In genomic region chr17:19762515-19762961, GRCh38 we compare ENCODE assay signal across 8 cellular contexts. TPM values are rescaled to one million over a fixed set of nuclear protein-coding genes. Genes with fewer than 3 reads are reported as not detected.
DNase-seq lines count a peak whose midpoint lies in the region; ATAC-seq and TF ChIP-seq lines count a peak whose summit lies in the region.

No MANE protein-coding gene starts in this region.

- no peaks in the 10 kb centered on the region for H3K9me3 Mint-ChIP-seq in activated CD8-positive, alpha-beta memory T cell treated with anti-CD3 and anti-CD28 coated beads, Interleukin-2, amount 10 ng/mL, durations not matched to agents 7 days and 5 days (ENCODE audit: low read depth)
- no peaks in the 10 kb centered on the region for H3K9me3 Mint-ChIP-seq in naive B cell
- no peaks in the 10 kb centered on the region for H3K9me3 Mint-ChIP-seq in stimulated activated memory B cell treated with anti-CD40 and anti-IgM and Interleukin-4, amounts not matched to agents 10 μg/mL and 1 μg/mL and 100 μg/mL, for 72 hours

- CTCF ChIA-PET in activated CD8-positive, alpha-beta memory T cell treated with anti-CD3 and anti-CD28 coated beads, Interleukin-2, amount 10 ng/mL, durations not matched to agents 7 days and 5 days (lab: Charles Lee), result interaction anchor here (0.5 to 3.4 kb wide), 25 partner anchors 9 to 400 kb away, joined by 3 to 25 read pairs (median 5); partner anchors contain the start of genes ALDH3A2, B9D1 and MAPK7

- TF ChIP-seq CTCF in 22Rv1 (IDR thresholded peaks at IDR 0.05) (peak; percentile 92), GM12875 (IDR thresholded peaks at IDR 0.05; ENCODE audit: borderline replicate concordance, insufficient read depth, low read depth, low read length) (peak; percentile 92), epithelial cell of esophagus (IDR thresholded peaks at IDR 0.05; ENCODE audit: insufficient read depth, low read depth, low read length, missing control alignments) (peak; percentile 69)

- H3K4me1 Mint-ChIP-seq in activated CD8-positive, alpha-beta memory T cell treated with anti-CD3 and anti-CD28 coated beads, Interleukin-2, amount 10 ng/mL, durations not matched to agents 7 days and 5 days, result peaks cover 6% of the 10 kb centered on the region
- H3K4me1 Mint-ChIP-seq in naive B cell, result peaks cover 0 to 7% (median 7%) of the 10 kb centered on the region in 3 donors
- peaks cover 18% of the 10 kb centered on the region for H3K4me1 Mint-ChIP-seq in stimulated activated memory B cell treated with anti-CD40 and anti-IgM and Interleukin-4, amounts not matched to agents 10 μg/mL and 1 μg/mL and 100 μg/mL, for 72 hours

- H3K27me3 Mint-ChIP-seq in activated CD8-positive, alpha-beta memory T cell treated with anti-CD3 and anti-CD28 coated beads, Interleukin-2, amount 10 ng/mL, durations not matched to agents 7 days and 5 days, result peaks cover 13% of the 10 kb centered on the region
- H3K27me3 Mint-ChIP-seq in naive B cell, result peaks cover 11 to 62% (median 32%) of the 10 kb centered on the region in 3 donors
- no peaks in the 10 kb centered on the region for H3K27me3 Mint-ChIP-seq in stimulated activated memory B cell treated with anti-CD40 and anti-IgM and Interleukin-4, amounts not matched to agents 10 μg/mL and 1 μg/mL and 100 μg/mL, for 72 hours

- H3K4me3 Mint-ChIP-seq in activated CD8-positive, alpha-beta memory T cell treated with anti-CD3 and anti-CD28 coated beads, Interleukin-2, amount 10 ng/mL, durations not matched to agents 7 days and 5 days, result no peak overlapping the region
- H3K4me3 Mint-ChIP-seq in naive B cell, result no peak overlapping the region
- H3K4me3 Mint-ChIP-seq in stimulated activated memory B cell treated with anti-CD40 and anti-IgM and Interleukin-4, amounts not matched to agents 10 μg/mL and 1 μg/mL and 100 μg/mL, for 72 hours, result no peak overlapping the region

- peak; percentile 65 for ATAC-seq in activated CD8-positive, alpha-beta memory T cell treated with anti-CD3 and anti-CD28 coated beads, Interleukin-2, amount 10 ng/mL, durations not matched to agents 7 days and 5 days
- ATAC-seq in naive B cell (ENCODE audit: low read depth in 2 of 2) (peak; percentile 62 to 77), HG03045 (IDR thresholded peaks at IDR 0.05; ENCODE audit: unreplicated experiment) (no peak)
- ATAC-seq in stimulated activated memory B cell treated with anti-CD40 and anti-IgM and Interleukin-4, amounts not matched to agents 10 μg/mL and 1 μg/mL and 100 μg/mL, for 72 hours, result peak; percentile 82

- no peaks in the 10 kb centered on the region for H3K36me3 Mint-ChIP-seq in activated CD8-positive, alpha-beta memory T cell treated with anti-CD3 and anti-CD28 coated beads, Interleukin-2, amount 10 ng/mL, durations not matched to agents 7 days and 5 days
- H3K36me3 Mint-ChIP-seq in naive B cell, result no peaks in the 10 kb centered on the region
- no peaks in the 10 kb centered on the region for H3K36me3 Mint-ChIP-seq in stimulated activated memory B cell treated with anti-CD40 and anti-IgM and Interleukin-4, amounts not matched to agents 10 μg/mL and 1 μg/mL and 100 μg/mL, for 72 hours

- H3K27ac Mint-ChIP-seq in activated CD8-positive, alpha-beta memory T cell treated with anti-CD3 and anti-CD28 coated beads, Interleukin-2, amount 10 ng/mL, durations not matched to agents 7 days and 5 days, result no peak overlapping the region
- no peak overlapping the region for H3K27ac Mint-ChIP-seq in naive B cell
- no peak overlapping the region for H3K27ac Mint-ChIP-seq in stimulated activated memory B cell treated with anti-CD40 and anti-IgM and Interleukin-4, amounts not matched to agents 10 μg/mL and 1 μg/mL and 100 μg/mL, for 72 hours

- peak; percentile 36 for DNase-seq in NCI-H82 treated with DMSO at 0.1 percent for 48 hours (lab: John Stamatoyannopoulos, UW; ENCODE audit: unreplicated experiment)
- peak; percentile 74 for DNase-seq in activated CD8-positive, alpha-beta memory T cell treated with anti-CD3 and anti-CD28 coated beads, Interleukin-2, amount 10 ng/mL, durations not matched to agents 7 days and 5 days
- DNase-seq in epithelial cell of esophagus (ENCODE audit: low read depth), result peak; percentile 64
- DNase-seq in naive B cell, result peak; percentile 52

- no peak overlapping the region for H3K27ac ChIP-seq in 22Rv1

- H3K4me3 ChIP-seq in GM12875 (ENCODE audit: low read depth, low read length) (no peak overlapping the region), epithelial cell of esophagus (ENCODE audit: low read length) (no peak overlapping the region)

RNA-seq across cellular contexts. Expression of gene ALDH3A1, which starts 14.4 kb away (rescaled TPM):
- under 1 TPM in 1 of 2 experiments, not detected in 1; 0.14 TPM for total RNA-seq in activated CD8-positive, alpha-beta memory T cell treated with anti-CD3 and anti-CD28 coated beads, Interleukin-2, amount 10 ng/mL, durations not matched to agents 7 days and 5 days
- polyA plus RNA-seq in naive B cell (ENCODE audit: low read depth in 6 of 6), result under 1 TPM in 1 of 6 donors, not detected in 5; 0.19 TPM

RNA-seq across cellular contexts. Expression of gene SLC47A2, which starts 46.2 kb away (rescaled TPM):
- total RNA-seq in activated CD8-positive, alpha-beta memory T cell treated with anti-CD3 and anti-CD28 coated beads, Interleukin-2, amount 10 ng/mL, durations not matched to agents 7 days and 5 days, result not detected
- not detected for polyA plus RNA-seq in naive B cell (ENCODE audit: low read depth in 6 of 6)
